In genomic region chr19:36136975-36137686, GRCh38 we compare ENCODE assay signal across 8 cellular contexts. TPM values are rescaled to one million over a fixed set of nuclear protein-coding genes. Genes with fewer than 3 reads are reported as not detected.
DNase-seq lines count a peak whose midpoint lies in the region; ATAC-seq, FAIRE-seq and TF ChIP-seq lines count a peak whose summit lies in the region.

No MANE protein-coding gene starts in this region.

- POLR2A ChIA-PET in activated CD4-positive, alpha-beta memory T cell treated with anti-CD3 and anti-CD28 coated beads, Interleukin-2, amount 10 ng/mL, durations not matched to agents 7 days and 5 days (lab: Charles Lee) = interaction anchor here (1.4 to 3.1 kb wide), 2 partner anchors 9 to 22 kb away, joined by 3 to 14 read pairs; partner anchors contain the start of gene TBCB

- H3K4me3 ChIP-seq in kidney (ENCODE audit: low read length in 2 of 2) (no peak overlapping the region), upper lobe of right lung (no peak overlapping the region)

- H3K27me3 ChIP-seq in upper lobe of right lung = no peaks in the 10 kb centered on the region

- ATAC-seq in upper lobe of right lung (peak; percentile 58), GM19035 (IDR thresholded peaks at IDR 0.05; ENCODE audit: unreplicated experiment) (no peak)

- H3K9me3 ChIP-seq in kidney (ENCODE audit: control insufficient read depth in 1 of 2, low read length in 2 of 2) = no peaks in the 10 kb centered on the region
- no peaks in the 10 kb centered on the region for H3K9me3 ChIP-seq in upper lobe of right lung

- H3K4me3 Mint-ChIP-seq in activated CD4-positive, alpha-beta memory T cell treated with anti-CD3 and anti-CD28 coated beads, Interleukin-2, amount 10 ng/mL, durations not matched to agents 7 days and 5 days = no peak overlapping the region

- TF ChIP-seq CTCF in kidney (IDR thresholded peaks at IDR 0.05; ENCODE audit: borderline replicate concordance, extremely low read depth, insufficient read depth) = no peak
- TF ChIP-seq CTCF in upper lobe of right lung (IDR thresholded peaks at IDR 0.05) = no peak

- peak; percentile 75 for DNase-seq in AG08396 (ENCODE audit: low spot score)
- DNase-seq in HUDEP-2 (lab: John Stamatoyannopoulos, UW; ENCODE audit: unreplicated experiment in 76 of 76) = peak in 70 of 76 experiments; percentile 20 to 82 (median 59)
- DNase-seq in activated CD4-positive, alpha-beta memory T cell treated with anti-CD3 and anti-CD28 coated beads, Interleukin-2, amount 10 ng/mL, durations not matched to agents 7 days and 5 days = peak; percentile 28
- peak; percentile 90 for DNase-seq in kidney
- DNase-seq in upper lobe of right lung = peak; percentile 80
- DNase-seq in NCI-H526 treated with DMSO at 0.1 percent for 48 hours (lab: John Stamatoyannopoulos, UW) = no peak
- DNase-seq in NCI-H748 treated with DMSO at 0.1 percent for 48 hours (lab: John Stamatoyannopoulos, UW) = no peak

- no peaks in the 10 kb centered on the region for H3K27me3 Mint-ChIP-seq in activated CD4-positive, alpha-beta memory T cell treated with anti-CD3 and anti-CD28 coated beads, Interleukin-2, amount 10 ng/mL, durations not matched to agents 7 days and 5 days

- intact Hi-C loops in kidney (cut with DNase I) (no loop called here), upper lobe of right lung (cut with DNase I) (no loop called here)

- H3K27ac ChIP-seq in kidney (ENCODE audit: low read depth in 2 of 2, low read length in 2 of 2) (peak overlapping the region; percentile 41 to 62), upper lobe of right lung (peak overlapping the region; percentile 80)

- FAIRE-seq in kidney (lab: Jason Lieb, UNC) = no peak

- peaks cover 7 to 8% of the 10 kb centered on the region in 2 donors for H3K4me1 ChIP-seq in kidney (ENCODE audit: control insufficient read depth in 1 of 2, insufficient read depth in 1 of 2, low read depth in 1 of 2, low read length in 2 of 2)
- peaks cover 31% of the 10 kb centered on the region for H3K4me1 ChIP-seq in upper lobe of right lung

- H3K9ac ChIP-seq in kidney (ENCODE audit: low read length in 2 of 2) = peak overlapping the region in 1 of 2 donors; percentile 46

- peaks cover 18% of the 10 kb centered on the region for H3K36me3 Mint-ChIP-seq in activated CD4-positive, alpha-beta memory T cell treated with anti-CD3 and anti-CD28 coated beads, Interleukin-2, amount 10 ng/mL, durations not matched to agents 7 days and 5 days (ENCODE audit: low read depth)

- H3K27ac Mint-ChIP-seq in activated CD4-positive, alpha-beta memory T cell treated with anti-CD3 and anti-CD28 coated beads, Interleukin-2, amount 10 ng/mL, durations not matched to agents 7 days and 5 days = peak overlapping the region; percentile 83

- CTCF ChIA-PET in activated CD4-positive, alpha-beta memory T cell treated with anti-CD3 and anti-CD28 coated beads, Interleukin-2, amount 10 ng/mL, durations not matched to agents 7 days and 5 days (lab: Charles Lee) = interaction anchor here (1.1 to 3.8 kb wide), 2 partner anchors 9 to 30 kb away, joined by 3 to 31 read pairs; no protein-coding TSS in a partner anchor

- peaks cover 57% of the 10 kb centered on the region for H3K4me1 Mint-ChIP-seq in activated CD4-positive, alpha-beta memory T cell treated with anti-CD3 and anti-CD28 coated beads, Interleukin-2, amount 10 ng/mL, durations not matched to agents 7 days and 5 days

- H3K9me3 Mint-ChIP-seq in activated CD4-positive, alpha-beta memory T cell treated with anti-CD3 and anti-CD28 coated beads, Interleukin-2, amount 10 ng/mL, durations not matched to agents 7 days and 5 days = no peaks in the 10 kb centered on the region

- peaks cover 0 to 3% of the 10 kb centered on the region in 2 donors for H3K36me3 ChIP-seq in kidney (ENCODE audit: control insufficient read depth in 1 of 2, insufficient read depth in 2 of 2, low read length in 2 of 2)
- H3K36me3 ChIP-seq in upper lobe of right lung = peaks cover 5% of the 10 kb centered on the region

RNA-seq across cellular contexts. Expression of gene CAPNS1, which starts 2.7 kb away (rescaled TPM):
- 100 to 1,000 TPM; 520 to 539 TPM for total RNA-seq in activated CD4-positive, alpha-beta memory T cell treated with anti-CD3 and anti-CD28 coated beads, Interleukin-2, amount 10 ng/mL, durations not matched to agents 7 days and 5 days
- total RNA-seq in kidney (861 TPM), upper lobe of right lung (582 TPM)
- 1,098 TPM for polyA plus RNA-seq in kidney (ENCODE audit: insufficient read depth, low read depth, low replicate concordance)

RNA-seq across cellular contexts. Expression of gene COX7A1, which starts 15.1 kb away (rescaled TPM):
- total RNA-seq in activated CD4-positive, alpha-beta memory T cell treated with anti-CD3 and anti-CD28 coated beads, Interleukin-2, amount 10 ng/mL, durations not matched to agents 7 days and 5 days = not detected
- 56.2 TPM for total RNA-seq in kidney
- polyA plus RNA-seq in kidney (ENCODE audit: insufficient read depth, low read depth, low replicate concordance) = 199 TPM
- 79.4 TPM for total RNA-seq in upper lobe of right lung

RNA-seq across cellular contexts. Expression of gene TBCB, which starts 21.9 kb away (rescaled TPM):
- total RNA-seq in activated CD4-positive, alpha-beta memory T cell treated with anti-CD3 and anti-CD28 coated beads, Interleukin-2, amount 10 ng/mL, durations not matched to agents 7 days and 5 days = 100 to 1,000 TPM; 185 to 200 TPM
- total RNA-seq in kidney = 144 TPM
- polyA plus RNA-seq in kidney (ENCODE audit: insufficient read depth, low read depth, low replicate concordance) = 242 TPM
- total RNA-seq in upper lobe of right lung = 82.2 TPM

RNA-seq across cellular contexts. Expression of gene POLR2I, which starts 22.5 kb away (rescaled TPM):
- 10 to 100 TPM; 47.3 to 57.4 TPM for total RNA-seq in activated CD4-positive, alpha-beta memory T cell treated with anti-CD3 and anti-CD28 coated beads, Interleukin-2, amount 10 ng/mL, durations not matched to agents 7 days and 5 days
- total RNA-seq in kidney (59.9 TPM), upper lobe of right lung (37.6 TPM)
- 119 TPM for polyA plus RNA-seq in kidney (ENCODE audit: insufficient read depth, low read depth, low replicate concordance)

RNA-seq across cellular contexts. Expression of gene OVOL3, which starts 26.2 kb away (rescaled TPM):
- total RNA-seq in activated CD4-positive, alpha-beta memory T cell treated with anti-CD3 and anti-CD28 coated beads, Interleukin-2, amount 10 ng/mL, durations not matched to agents 7 days and 5 days = not detected
- total RNA-seq in kidney = not detected
- not detected for polyA plus RNA-seq in kidney (ENCODE audit: insufficient read depth, low read depth, low replicate concordance)
- not detected for total RNA-seq in upper lobe of right lung

Comparison
In these comparisons a context has a peak if more than half of its experiments do, and no peak if none do; other contexts are left out.
1. DNase-seq: peak in AG08396 (single experiment), HUDEP-2 (70 of 76), activated CD4-positive, alpha-beta memory T cell treated with anti-CD3 and anti-CD28 coated beads, Interleukin-2, amount 10 ng/mL, durations not matched to agents 7 days and 5 days (single experiment), kidney (single experiment) and upper lobe of right lung (single experiment); none in NCI-H526 treated with DMSO at 0.1 percent for 48 hours (single experiment) and NCI-H748 treated with DMSO at 0.1 percent for 48 hours (single experiment).
2. RNA of gene COX7A1, which starts 15.1 kb away (total RNA-seq): 79.4 TPM in upper lobe of right lung (single experiment) and 56.2 TPM in kidney (single experiment); not detected in activated CD4-positive, alpha-beta memory T cell treated with anti-CD3 and anti-CD28 coated beads, Interleukin-2, amount 10 ng/mL, durations not matched to agents 7 days and 5 days; every median in the first group is over 10 times any median in the second.